In genomic region chr6:154276810-154277577, GRCh38 we compare ENCODE assay signal across 7 cellular contexts.
A peak's percentile ranks its signal among the peaks of the same experiment; 100 is the strongest.
DNase-seq lines count a peak whose midpoint lies in the region; ATAC-seq and TF ChIP-seq lines count a peak whose summit lies in the region.

No MANE protein-coding gene starts in this region.

- no peaks in the 10 kb centered on the region for H3K27me3 Mint-ChIP-seq in dendritic cell treated with granulocyte-macrophage colony-stimulating factor and Interleukin-4, amounts not matched to agents 40 ng/mL and 50 ng/mL, for 4 days
- H3K27me3 Mint-ChIP-seq in natural killer cell treated with Interleukin-12 subunit alpha and Interleukin-12 subunit beta and Interleukin-15 and Interleukin-18, amount 100 ng/mL, for 72 hours = no peaks in the 10 kb centered on the region

- peak in 1 of 2 donors; percentile 54 for ATAC-seq in natural killer cell treated with Interleukin-12 subunit alpha and Interleukin-12 subunit beta and Interleukin-15 and Interleukin-18, amount 100 ng/mL, for 72 hours

- H3K4me3 Mint-ChIP-seq in dendritic cell treated with granulocyte-macrophage colony-stimulating factor and Interleukin-4, amounts not matched to agents 40 ng/mL and 50 ng/mL, for 4 days = no peak overlapping the region
- peak overlapping the region; percentile 60 for H3K4me3 Mint-ChIP-seq in natural killer cell treated with Interleukin-12 subunit alpha and Interleukin-12 subunit beta and Interleukin-15 and Interleukin-18, amount 100 ng/mL, for 72 hours

- peak; percentile 67 for TF ChIP-seq RAD21 in Ishikawa (IDR thresholded peaks at IDR 0.05; ENCODE audit: low read depth)

- peaks cover 15% of the 10 kb centered on the region for H3K36me3 Mint-ChIP-seq in dendritic cell treated with granulocyte-macrophage colony-stimulating factor and Interleukin-4, amounts not matched to agents 40 ng/mL and 50 ng/mL, for 4 days (ENCODE audit: low read depth)
- H3K36me3 Mint-ChIP-seq in natural killer cell treated with Interleukin-12 subunit alpha and Interleukin-12 subunit beta and Interleukin-15 and Interleukin-18, amount 100 ng/mL, for 72 hours = no peaks in the 10 kb centered on the region

- DNase-seq in EH (ENCODE audit: low read depth) (peak; percentile 25), GM20000 (ENCODE audit: low spot score) (peak; percentile 58), RKO (ENCODE audit: low spot score) (peak; percentile 70)
- DNase-seq in natural killer cell treated with Interleukin-12 subunit alpha and Interleukin-12 subunit beta and Interleukin-15 and Interleukin-18, amount 100 ng/mL, for 72 hours (ENCODE audit: low spot score) = no peak
- no peak for DNase-seq in stimulated activated CD8-positive, alpha-beta memory T cell treated with anti-CD3 and anti-CD28 coated beads, Interleukin-4, amount 100 ng/mL, for 48 hours

- intact Hi-C loops in dendritic cell treated with granulocyte-macrophage colony-stimulating factor and Interleukin-4, amounts not matched to agents 40 ng/mL and 50 ng/mL, for 4 days (cut with micrococcal nuclease) = loop anchor here (1.0 to 5.0 kb wide), 4 partner anchors 45 to 123 kb away; no protein-coding TSS in a partner anchor

- H3K9me3 Mint-ChIP-seq in dendritic cell treated with granulocyte-macrophage colony-stimulating factor and Interleukin-4, amounts not matched to agents 40 ng/mL and 50 ng/mL, for 4 days = no peaks in the 10 kb centered on the region
- no peaks in the 10 kb centered on the region for H3K9me3 Mint-ChIP-seq in natural killer cell treated with Interleukin-12 subunit alpha and Interleukin-12 subunit beta and Interleukin-15 and Interleukin-18, amount 100 ng/mL, for 72 hours

- H3K27ac Mint-ChIP-seq in dendritic cell treated with granulocyte-macrophage colony-stimulating factor and Interleukin-4, amounts not matched to agents 40 ng/mL and 50 ng/mL, for 4 days = peak overlapping the region; percentile 79
- peak overlapping the region in 1 of 2 donors; percentile 12 for H3K27ac Mint-ChIP-seq in natural killer cell treated with Interleukin-12 subunit alpha and Interleukin-12 subunit beta and Interleukin-15 and Interleukin-18, amount 100 ng/mL, for 72 hours

- TF ChIP-seq CTCF in GM20000 (IDR thresholded peaks at IDR 0.05; ENCODE audit: extremely low read depth, missing control alignments) = no peak

- no peak for TF ChIP-seq EP300 in Ishikawa (IDR thresholded peaks at IDR 0.05; ENCODE audit: borderline replicate concordance)

- peaks cover 45% of the 10 kb centered on the region for H3K4me1 Mint-ChIP-seq in dendritic cell treated with granulocyte-macrophage colony-stimulating factor and Interleukin-4, amounts not matched to agents 40 ng/mL and 50 ng/mL, for 4 days (ENCODE audit: low read depth)
- H3K4me1 Mint-ChIP-seq in natural killer cell treated with Interleukin-12 subunit alpha and Interleukin-12 subunit beta and Interleukin-15 and Interleukin-18, amount 100 ng/mL, for 72 hours (ENCODE audit: low read depth in 2 of 2) = peaks cover 14 to 23% of the 10 kb centered on the region in 2 donors

TF ChIP-seq in Ishikawa, 13 proteins besides CTCF, POLR2A, EP300 and RAD21:
- TF ChIP-seq CREB1 (IDR thresholded peaks at IDR 0.05; ENCODE audit: low read depth) (no peak), CEBPB (IDR thresholded peaks at IDR 0.05) (no peak), TEAD4 (IDR thresholded peaks at IDR 0.05) (no peak), YY1 (IDR thresholded peaks at IDR 0.05; ENCODE audit: low read depth) (no peak), TAF1 (IDR thresholded peaks at IDR 0.05; ENCODE audit: low read depth) (no peak), USF1 (IDR thresholded peaks at IDR 0.05) (no peak), MAX (IDR thresholded peaks at IDR 0.05) (no peak)

Comparison
In these comparisons a context has a peak if more than half of its experiments do, and no peak if none do; other contexts are left out.
1. DNase-seq: peak in EH (single experiment), GM20000 (single experiment) and RKO (single experiment); none in natural killer cell treated with Interleukin-12 subunit alpha and Interleukin-12 subunit beta and Interleukin-15 and Interleukin-18, amount 100 ng/mL, for 72 hours (single experiment) and stimulated activated CD8-positive, alpha-beta memory T cell treated with anti-CD3 and anti-CD28 coated beads, Interleukin-4, amount 100 ng/mL, for 48 hours (single experiment).